18 cellular contexts compared by ENCODE assay signal in genomic region chrX:13934731-13935130, GRCh38.
DNase-seq lines count a peak whose midpoint lies in the region; ATAC-seq and TF ChIP-seq lines count a peak whose summit lies in the region.
"Had no signal": no experiment of that assay in that cellular context is flagged by ENCODE, and none has a peak within 500 bp of the region (broad histone marks: within the 10 kb centered on the region; RNA-seq: fewer than 3 reads in every experiment).

No MANE protein-coding gene starts in this region.

- H2AK5ac ChIP-seq in H9 (ENCODE audit: insufficient read length, low read length) = no peak overlapping the region

- H3K9me3 Mint-ChIP-seq in H9 = peaks cover 24 to 40% of the 10 kb centered on the region in 2 experiments
- H3K9me3 Mint-ChIP-seq in WTC11 = no peaks in the 10 kb centered on the region

- no peak overlapping the region for H2BK15ac ChIP-seq in H9 (ENCODE audit: low read depth, low read length)

- no CpG with 5 or more reads among the region's 2 CpGs for WGBS in H9 (ENCODE audit: extremely low coverage, insufficient read length, low lambda C conversion rate)

- POLR2A ChIA-PET in WTC11 (lab: Charles Lee) = no interaction called here

- H3K79me2 ChIP-seq in H9 (ENCODE audit: insufficient read depth, low read length) = peaks cover 17% of the 10 kb centered on the region; the same call in 1 of the 2 replicates

- no peak overlapping the region for H3T11ph ChIP-seq in H9 (ENCODE audit: low read length)

- no peak overlapping the region for H2BK120ac ChIP-seq in H9 (ENCODE audit: low read depth, low read length, poor library complexity, severe bottlenecking)

- H3K4me3 ChIP-seq in iPS-18a (ENCODE audit: low read length) (peak overlapping the region; percentile 6), foreskin fibroblast (ENCODE audit: low read depth in 1 of 2, low read length in 2 of 2) (no peak overlapping the region)
- H3K4me3 ChIP-seq: BLaER1, SJSA1 had no signal

- H3K4me3 Mint-ChIP-seq in H9 (no peak overlapping the region), WTC11 (no peak overlapping the region)
- H3K4me3 Mint-ChIP-seq: CD4-positive, CD25-positive, alpha-beta regulatory T cell had no signal

- no peaks in the 10 kb centered on the region for H3K79me1 ChIP-seq in H9 (ENCODE audit: insufficient read depth, low read depth, low read length, poor library complexity, severe bottlenecking)

- no peak overlapping the region for H4K91ac ChIP-seq in H9 (ENCODE audit: insufficient read length, low read depth, low read length)

- H4K8ac ChIP-seq in H9 (replicated peaks; ENCODE audit: insufficient read length, low read depth, low read length) = no peak overlapping the region

- no peak overlapping the region for H2BK5ac ChIP-seq in H9 (ENCODE audit: insufficient read length, low read length)

- CTCF ChIA-PET in WTC11 (lab: Charles Lee) = interaction anchor here (0.6 kb wide), 1 partner anchor 20 kb away, joined by 3 read pairs; no protein-coding TSS in a partner anchor

- H3K27ac ChIP-seq in H9 (ENCODE audit: insufficient read length, low read depth, low read length) (peak overlapping the region; percentile 92), caudate nucleus (ENCODE audit: low read depth, low read length) (peak overlapping the region; percentile 64), iPS-18a (ENCODE audit: low read length) (no peak overlapping the region)
- H3K27ac ChIP-seq: BLaER1, SJSA1 had no signal

- H3K27ac Mint-ChIP-seq in H9 (no peak overlapping the region; a peak in 1 of 7 replicates), WTC11 (no peak overlapping the region)
- H3K27ac Mint-ChIP-seq: CD4-positive, CD25-positive, alpha-beta regulatory T cell had no signal

- no peak overlapping the region for H3K18ac ChIP-seq in H9 (ENCODE audit: insufficient read length, low read depth, low read length)

- no peak for DNase-seq in H9
- peak; percentile 6 for DNase-seq in NCI-H69 (lab: John Stamatoyannopoulos, UW)
- no peak for DNase-seq in caudate nucleus (lab: John Stamatoyannopoulos, UW)
- no peak for DNase-seq in WTC11 (ENCODE audit: low spot score)
- DNase-seq in HPDE6-E6E7 (ENCODE audit: extremely low spot score) = no peak
- DNase-seq in foreskin fibroblast = no peak
- DNase-seq in DMS153 treated with DMSO at 0.1 percent for 48 hours (lab: John Stamatoyannopoulos, UW; ENCODE audit: unreplicated experiment) = no peak
- DNase-seq: CD4-positive, CD25-positive, alpha-beta regulatory T cell; DMS53; NCI-H1092; NCI-H1417 treated with DMSO at 0.1 percent for 48 hours; NCI-H1694 treated with DMSO at 0.1 percent for 48 hours; NCI-H2081; NCI-H524; NCI-H774 had no signal

- peaks cover 8% of the 10 kb centered on the region for H3K23me2 ChIP-seq in H9 (ENCODE audit: insufficient read length, low read depth, low read length, poor library complexity, severe bottlenecking)

- peaks cover 18 to 27% (median 27%) of the 10 kb centered on the region in 3 experiments for H3K36me3 Mint-ChIP-seq in H9 (ENCODE audit: insufficient read depth in 1 of 3, low read depth in 3 of 3)
- peaks cover 16% of the 10 kb centered on the region for H3K36me3 Mint-ChIP-seq in WTC11
- H3K36me3 Mint-ChIP-seq: CD4-positive, CD25-positive, alpha-beta regulatory T cell had no signal

- H3K4me2 ChIP-seq in H9 (ENCODE audit: insufficient read depth, insufficient read length, low read length) = peak overlapping the region; percentile 37
- H3K4me2 ChIP-seq: BLaER1 had no signal

- H2BK12ac ChIP-seq in H9 (ENCODE audit: insufficient read length, low read depth, low read length) = no peak overlapping the region

- H3K27me3 Mint-ChIP-seq in H9 (ENCODE audit: low read depth) (no peaks in the 10 kb centered on the region), WTC11 (ENCODE audit: low read depth) (no peaks in the 10 kb centered on the region)

- no peak overlapping the region for H2BK20ac ChIP-seq in H9 (ENCODE audit: low read depth, low read length, poor library complexity, severe bottlenecking)

- no peak for TF ChIP-seq CTCF in H9 (conservative IDR thresholded peaks at IDR 0.05)
- no peak for TF ChIP-seq CTCF in WTC11 (IDR thresholded peaks at IDR 0.05)
- no peak for TF ChIP-seq CTCF in foreskin fibroblast (IDR thresholded peaks at IDR 0.05; ENCODE audit: low read depth, low read length)

- H3K4ac ChIP-seq in H9 (ENCODE audit: low read depth, low read length) = no peak overlapping the region

- H4K5ac ChIP-seq in H9 (ENCODE audit: insufficient read length, low read depth, low read length) = no peak overlapping the region

- H3K4me1 Mint-ChIP-seq in H9 (peaks cover 38 to 50% of the 10 kb centered on the region in 2 experiments), WTC11 (peaks cover 53% of the 10 kb centered on the region)

- H3K27me3 ChIP-seq in H9 (ENCODE audit: insufficient read depth, low read length) = no peaks in the 10 kb centered on the region
- H3K27me3 ChIP-seq in iPS-18a (ENCODE audit: control insufficient read depth, insufficient read depth, low read length) = no peaks in the 10 kb centered on the region

- H3K36me3 ChIP-seq in iPS-18a (ENCODE audit: control insufficient read depth, low read depth, low read length) = peaks cover 22% of the 10 kb centered on the region
- H3K36me3 ChIP-seq: BLaER1, SJSA1 had no signal

- no peak overlapping the region for H3K14ac ChIP-seq in H9 (ENCODE audit: insufficient read depth, low read length)

- no peak for ATAC-seq in WTC11

- H4K20me1 ChIP-seq in H9 (ENCODE audit: control insufficient read depth, insufficient read depth, insufficient read length) = no peaks in the 10 kb centered on the region

- H3K4me1 ChIP-seq in H9 (ENCODE audit: insufficient read depth, low read length) (peaks cover 15% of the 10 kb centered on the region), iPS-18a (ENCODE audit: control insufficient read depth, low read depth, low read length) (peaks cover 58% of the 10 kb centered on the region)

- no peak overlapping the region for H3K9ac ChIP-seq in H9 (ENCODE audit: extremely low read depth, insufficient read length, low read length)
- H3K9ac ChIP-seq in iPS-18a (ENCODE audit: low read length) = peak overlapping the region; percentile 8
- H3K9ac ChIP-seq: BLaER1 had no signal

- no peak overlapping the region for H3K23ac ChIP-seq in H9 (ENCODE audit: insufficient read length, low read depth, low read length)

- H3K9me3 ChIP-seq in H9 (ENCODE audit: control insufficient read depth, low read depth, low read length) (no peaks in the 10 kb centered on the region), iPS-18a (ENCODE audit: control insufficient read depth, low read depth, low read length) (no peaks in the 10 kb centered on the region)
- H3K9me3 ChIP-seq: SJSA1 had no signal

- no peak overlapping the region for H3K56ac ChIP-seq in H9 (ENCODE audit: insufficient read length, low read depth, low read length)

- H2AFZ ChIP-seq in H9 (ENCODE audit: low read length) = no peak overlapping the region

TF ChIP-seq in WTC11, 78 proteins besides CTCF, POLR2A, EP300 and RAD21:
- TF ChIP-seq ATF1 (CRISPR knock-in tag; IDR thresholded peaks at IDR 0.05) (no peak), ETV6 (CRISPR knock-in tag; IDR thresholded peaks at IDR 0.05) (no peak), NFYB (CRISPR knock-in tag; conservative IDR thresholded peaks at IDR 0.05; ENCODE audit: low read depth) (no peak), MAX (CRISPR knock-in tag; IDR thresholded peaks at IDR 0.05) (no peak), USF1 (CRISPR knock-in tag; IDR thresholded peaks at IDR 0.05) (no peak), ZNF281 (CRISPR knock-in tag; IDR thresholded peaks at IDR 0.05) (no peak), NR2C2 (CRISPR knock-in tag; IDR thresholded peaks at IDR 0.05) (no peak), JUN (CRISPR knock-in tag; IDR thresholded peaks at IDR 0.05) (no peak)
TF ChIP-seq in WTC11: peak in this region for 0.
